ENCODE assay signal across 1 cellular context in the genomic region with DNA sequence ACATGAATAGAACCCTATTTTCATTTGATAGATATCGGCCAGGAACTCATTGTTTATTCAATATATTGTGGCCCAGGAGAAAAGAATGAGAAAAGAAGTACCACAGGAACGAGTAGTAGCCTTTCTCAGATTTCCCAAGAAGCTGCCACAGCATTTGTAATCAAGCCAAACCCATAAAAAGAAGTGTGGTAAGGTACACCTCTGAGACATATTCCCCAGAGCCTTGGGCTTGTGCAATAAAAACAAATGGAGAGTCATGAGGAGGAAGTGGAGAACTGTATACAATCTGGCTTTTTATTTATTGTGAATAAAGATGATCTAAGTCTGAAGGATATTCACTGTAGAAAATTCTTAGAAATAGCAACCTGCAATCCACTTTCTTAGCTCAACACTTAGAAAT.
TF ChIP-seq lines count a peak whose summit lies in the region.

No MANE protein-coding gene starts in this region.

TF ChIP-seq in GM12878, 131 proteins besides CTCF, POLR2A, EP300 and RAD21 (continued from another document):
- no peak for TF ChIP-seq CUX1 (IDR thresholded peaks at IDR 0.05; ENCODE audit: insufficient replicate concordance, low read depth, low read length)
